Comparison of ENCODE assay signal across 15 cellular contexts in the genomic region with DNA sequence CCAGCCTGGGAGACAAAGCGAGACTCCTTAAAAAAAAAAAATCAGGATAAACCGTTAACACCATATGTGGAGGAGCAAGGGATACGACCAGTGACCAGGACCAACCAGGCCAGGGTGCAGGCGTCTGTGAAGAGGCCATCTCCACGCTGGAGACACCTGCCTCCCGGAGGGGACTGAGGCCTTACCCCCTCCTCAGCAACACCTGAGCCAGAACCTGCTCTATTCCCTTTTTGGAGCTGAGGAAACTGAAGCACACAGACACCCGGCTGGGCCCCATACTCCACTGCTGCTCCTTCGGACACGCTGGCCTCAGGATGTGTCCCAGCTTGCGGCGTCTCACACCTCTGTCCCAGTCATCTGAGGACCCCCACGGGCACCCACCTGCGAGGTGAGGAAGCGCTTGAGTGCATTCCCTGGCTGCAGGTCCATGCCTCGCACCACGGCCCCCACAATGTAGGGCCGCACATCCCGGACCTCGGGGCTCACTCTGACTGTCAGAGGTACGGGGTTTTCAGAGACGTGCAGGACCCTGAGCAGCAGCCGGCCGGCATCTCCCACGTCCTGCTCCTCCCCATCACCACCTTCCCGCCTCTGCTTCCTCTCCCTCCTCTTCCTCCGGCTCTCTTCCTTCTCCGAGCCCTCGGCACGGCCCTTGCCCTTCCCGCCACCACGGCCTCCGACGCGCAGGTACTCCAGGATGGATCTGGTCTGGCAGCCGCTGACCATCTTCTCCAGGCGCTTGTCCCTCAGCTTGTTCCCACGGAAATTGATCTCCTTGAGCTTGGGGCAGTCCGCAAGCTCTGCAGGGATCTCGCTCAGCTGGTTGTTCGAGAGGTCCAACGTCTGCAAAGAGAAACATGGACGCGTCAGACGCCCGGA. TPM values are rescaled to one million over a fixed set of nuclear protein-coding genes. Genes with fewer than 3 reads are reported as not detected.
"Had no signal": no experiment of that assay in that cellular context is flagged by ENCODE, and none has a peak within 500 bp of the region (broad histone marks: within the 10 kb centered on the region; RNA-seq: fewer than 3 reads in every experiment).

No MANE protein-coding gene starts in this region.

- H3K9me3 ChIP-seq: SJSA1 had no signal

- H3K4me1 ChIP-seq: SJSA1 had no signal

- H3K4me1 Mint-ChIP-seq: brain had no signal

- H3K27me3 ChIP-seq: SJSA1 had no signal

- ATAC-seq: esophagus mucosa had no signal

- H3K4me3 ChIP-seq: SJSA1, skin epidermis had no signal

- H3K27ac Mint-ChIP-seq: activated B cell treated with CpG ODN at 0.5 μM for 24 hours, brain had no signal

- H3K27me3 Mint-ChIP-seq: activated B cell treated with CpG ODN at 0.5 μM for 24 hours; activated CD4-positive, alpha-beta T cell treated with anti-CD3 and anti-CD28 coated beads, Interleukin-2, amount 10 ng/mL, durations not matched to agents 7 days and 5 days; brain had no signal

- H3K27ac ChIP-seq: SJSA1, skin epidermis had no signal

- H3K9me3 Mint-ChIP-seq: activated B cell treated with CpG ODN at 0.5 μM for 24 hours; activated CD4-positive, alpha-beta T cell treated with anti-CD3 and anti-CD28 coated beads, Interleukin-2, amount 10 ng/mL, durations not matched to agents 7 days and 5 days; brain had no signal

- H3K4me3 Mint-ChIP-seq: activated B cell treated with CpG ODN at 0.5 μM for 24 hours; activated CD4-positive, alpha-beta T cell treated with anti-CD3 and anti-CD28 coated beads, Interleukin-2, amount 10 ng/mL, durations not matched to agents 7 days and 5 days; brain had no signal

- DNase-seq: activated B cell treated with CpG ODN at 0.5 μM for 24 hours; activated CD4-positive, alpha-beta T cell treated with anti-CD3 and anti-CD28 coated beads, Interleukin-2, amount 10 ng/mL, durations not matched to agents 7 days and 5 days; amygdala; cerebellar nuclear complex; dermis blood vessel endothelial cell; hypothalamus; SW 1271; trophoblast cell had no signal

RNA-seq across cellular contexts. Expression of a gene that starts 14.2 kb away (rescaled TPM):
- total RNA-seq: SJSA1 had no signal

RNA-seq across cellular contexts. Expression of a gene that starts 34.5 kb away (rescaled TPM):
- total RNA-seq: activated B cell treated with CpG ODN at 0.5 μM for 24 hours; activated CD4-positive, alpha-beta T cell treated with anti-CD3 and anti-CD28 coated beads, Interleukin-2, amount 10 ng/mL, durations not matched to agents 7 days and 5 days; dermis blood vessel endothelial cell; esophagus mucosa; glomerular endothelial cell; lower leg skin; mesenteric fat pad; SJSA1 had no signal
